8 cellular contexts compared by ENCODE assay signal in the genomic region with DNA sequence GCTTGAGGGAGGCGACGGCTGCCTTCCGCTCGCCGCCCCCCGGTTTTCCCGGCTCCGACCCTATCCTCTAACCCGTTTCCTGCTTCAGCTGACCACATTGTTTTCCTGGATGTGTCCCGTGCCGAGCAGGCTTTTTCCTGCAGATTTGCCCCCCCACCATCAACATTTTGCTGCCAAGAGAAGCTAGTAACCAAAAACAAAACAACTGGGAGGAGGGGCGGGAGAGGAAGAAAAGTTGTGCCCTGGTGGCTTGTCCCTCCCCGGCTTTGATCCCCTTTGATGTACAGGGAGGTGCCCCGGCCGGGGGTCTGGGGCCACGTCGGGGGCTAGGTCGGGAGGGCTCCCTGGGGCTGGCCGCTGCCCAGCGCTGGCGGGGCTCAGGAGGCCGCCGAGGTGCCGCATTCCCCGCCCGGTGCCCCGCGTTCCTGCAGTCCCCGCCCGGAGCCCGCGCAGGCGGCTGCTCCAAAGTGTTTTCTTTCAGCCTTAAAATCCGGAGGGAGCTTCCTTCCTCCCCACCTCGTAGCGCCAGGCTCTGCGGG. TPM values are rescaled to one million over a fixed set of nuclear protein-coding genes. Genes with fewer than 3 reads are reported as not detected.
DNase-seq lines count a peak whose midpoint lies in the region; ATAC-seq and TF ChIP-seq lines count a peak whose summit lies in the region.
"Not testable (repeated sequence)": the region's sequence is repeated elsewhere in the genome, so short reads cannot be mapped to it uniquely, and the experiment has no call there.

No MANE protein-coding gene starts in this region.

- not testable (repeated sequence) for H2BK15ac ChIP-seq in H9 (ENCODE audit: low read depth, low read length)

- not testable (repeated sequence) for H3K23me2 ChIP-seq in H9 (ENCODE audit: insufficient read length, low read depth, low read length, poor library complexity, severe bottlenecking)

- H3K4me2 ChIP-seq in H9 (ENCODE audit: insufficient read depth, insufficient read length, low read length), result not testable (repeated sequence)

- H2AK5ac ChIP-seq in H9 (ENCODE audit: insufficient read length, low read length), result not testable (repeated sequence)

- H3K4me3 ChIP-seq in ACC112 (ENCODE audit: low read depth, low read length), result peak overlapping the region; percentile 65
- peak overlapping the region; percentile 21 to 28 for H3K4me3 ChIP-seq in cardiac fibroblast (replicated peaks in 1 of 2; ENCODE audit: low read depth in 2 of 2, low read length in 2 of 2)
- peak overlapping the region; percentile 33 for H3K4me3 ChIP-seq in cardiac muscle cell

- H2BK5ac ChIP-seq in H9 (ENCODE audit: insufficient read length, low read length), result not testable (repeated sequence)

- not testable (repeated sequence) for ATAC-seq in activated T-cell treated with anti-CD3 and anti-CD28 coated beads, Interleukin-2, amount 50 U/mL, for 4 hours; natural killer cell treated with Interleukin-12 subunit alpha and Interleukin-12 subunit beta and Interleukin-15 and Interleukin-18, amount 100 ng/mL, for 72 hours; stimulated activated naive CD8-positive, alpha-beta T cell treated with anti-CD3 and anti-CD28 coated beads, Interleukin-15, amount 100 ng/mL, for 72 hours

- H4K8ac ChIP-seq in H9 (replicated peaks; ENCODE audit: insufficient read length, low read depth, low read length), result not testable (repeated sequence)

- H3K36me3 Mint-ChIP-seq in H9 (ENCODE audit: insufficient read depth in 1 of 3, low read depth in 3 of 3); activated T-cell treated with anti-CD3 and anti-CD28 coated beads, Interleukin-2, amount 50 U/mL, for 4 hours (ENCODE audit: insufficient read depth); natural killer cell treated with Interleukin-12 subunit alpha and Interleukin-12 subunit beta and Interleukin-15 and Interleukin-18, amount 100 ng/mL, for 72 hours: not testable (repeated sequence)

- H3K14ac ChIP-seq in H9 (ENCODE audit: insufficient read depth, low read length), result not testable (repeated sequence)

- CTCF ChIA-PET in RWPE1 (lab: Yijun Ruan, JAX), result not testable (repeated sequence)

- H3K27ac ChIP-seq in ACC112 (ENCODE audit: low read depth, low read length); H9 (ENCODE audit: insufficient read length, low read depth, low read length); cardiac muscle cell: not testable (repeated sequence)
- peak overlapping the region; percentile 78 for H3K27ac ChIP-seq in RWPE1

- H2BK20ac ChIP-seq in H9 (ENCODE audit: low read depth, low read length, poor library complexity, severe bottlenecking), result not testable (repeated sequence)

- H4K5ac ChIP-seq in H9 (ENCODE audit: insufficient read length, low read depth, low read length), result not testable (repeated sequence)

- not testable (repeated sequence) for H3K9me3 ChIP-seq in H9 (ENCODE audit: control insufficient read depth, low read depth, low read length); cardiac muscle cell (ENCODE audit: low read depth)

- H3K79me2 ChIP-seq in ACC112 (ENCODE audit: control insufficient read depth, insufficient read depth, low read length, unreplicated experiment); H9 (ENCODE audit: insufficient read depth, low read length): not testable (repeated sequence)

- not testable (repeated sequence) for H3K79me1 ChIP-seq in H9 (ENCODE audit: insufficient read depth, low read depth, low read length, poor library complexity, severe bottlenecking)

- H4K20me1 ChIP-seq in H9 (ENCODE audit: control insufficient read depth, insufficient read depth, insufficient read length), result not testable (repeated sequence)

- not testable (repeated sequence) for H3K27me3 ChIP-seq in ACC112 (ENCODE audit: insufficient read depth, low read length); H9 (ENCODE audit: insufficient read depth, low read length); cardiac muscle cell

- H2AFZ ChIP-seq in ACC112 (ENCODE audit: low read length, unreplicated experiment); H9 (ENCODE audit: low read length): not testable (repeated sequence)

- H3K9me3 Mint-ChIP-seq in H9; activated T-cell treated with anti-CD3 and anti-CD28 coated beads, Interleukin-2, amount 50 U/mL, for 4 hours; natural killer cell treated with Interleukin-12 subunit alpha and Interleukin-12 subunit beta and Interleukin-15 and Interleukin-18, amount 100 ng/mL, for 72 hours; stimulated activated naive CD8-positive, alpha-beta T cell treated with anti-CD3 and anti-CD28 coated beads, Interleukin-15, amount 100 ng/mL, for 72 hours: not testable (repeated sequence)

- H3K4me3 Mint-ChIP-seq in H9, result peak overlapping the region; percentile 74 to 92
- peak overlapping the region; percentile 89 for H3K4me3 Mint-ChIP-seq in activated T-cell treated with anti-CD3 and anti-CD28 coated beads, Interleukin-2, amount 50 U/mL, for 4 hours
- H3K4me3 Mint-ChIP-seq in natural killer cell treated with Interleukin-12 subunit alpha and Interleukin-12 subunit beta and Interleukin-15 and Interleukin-18, amount 100 ng/mL, for 72 hours, result peak overlapping the region; percentile 84
- peak overlapping the region; percentile 83 to 94 for H3K4me3 Mint-ChIP-seq in stimulated activated naive CD8-positive, alpha-beta T cell treated with anti-CD3 and anti-CD28 coated beads, Interleukin-15, amount 100 ng/mL, for 72 hours

- not testable (repeated sequence) for H4K91ac ChIP-seq in H9 (ENCODE audit: insufficient read length, low read depth, low read length)

- not testable (repeated sequence) for H3K4me1 ChIP-seq in ACC112 (ENCODE audit: control insufficient read depth, insufficient read depth, low read length, unreplicated experiment); H9 (ENCODE audit: insufficient read depth, low read length); cardiac muscle cell (ENCODE audit: low read depth)

- H3K56ac ChIP-seq in H9 (ENCODE audit: insufficient read length, low read depth, low read length), result not testable (repeated sequence)

- H3K36me3 ChIP-seq in ACC112 (ENCODE audit: insufficient read depth, low read length); cardiac muscle cell: not testable (repeated sequence)

- DNase-seq in H9; RWPE1 (ENCODE audit: low spot score); activated T-cell treated with anti-CD3 and anti-CD28 coated beads, Interleukin-2, amount 50 U/mL, for 4 hours; cardiac fibroblast (ENCODE audit: low read depth in 2 of 2); cardiac muscle cell (ENCODE audit: low read depth in 1 of 2, low spot score in 1 of 2); natural killer cell treated with Interleukin-12 subunit alpha and Interleukin-12 subunit beta and Interleukin-15 and Interleukin-18, amount 100 ng/mL, for 72 hours (ENCODE audit: low spot score): not testable (repeated sequence)
- peak in 1 of 2 donors; percentile 1 for DNase-seq in stimulated activated naive CD8-positive, alpha-beta T cell treated with anti-CD3 and anti-CD28 coated beads, Interleukin-15, amount 100 ng/mL, for 72 hours

- not testable (repeated sequence) for H2BK12ac ChIP-seq in H9 (ENCODE audit: insufficient read length, low read depth, low read length)

- not testable (repeated sequence) for H3K18ac ChIP-seq in H9 (ENCODE audit: insufficient read length, low read depth, low read length)

- H3T11ph ChIP-seq in H9 (ENCODE audit: low read length), result not testable (repeated sequence)

- not testable (repeated sequence) for H2BK120ac ChIP-seq in H9 (ENCODE audit: low read depth, low read length, poor library complexity, severe bottlenecking)

- not testable (repeated sequence) for H3K4ac ChIP-seq in H9 (ENCODE audit: low read depth, low read length)

- TF ChIP-seq CTCF in H9 (conservative IDR thresholded peaks at IDR 0.05); RWPE1 (conservative IDR thresholded peaks at IDR 0.05; ENCODE audit: low read depth); cardiac fibroblast (IDR thresholded peaks at IDR 0.05; ENCODE audit: low read depth, low read length); cardiac muscle cell (IDR thresholded peaks at IDR 0.05; ENCODE audit: low read depth, low read length): not testable (repeated sequence)

- H3K9ac ChIP-seq in H9 (ENCODE audit: extremely low read depth, insufficient read length, low read length), result not testable (repeated sequence)

- POLR2A ChIA-PET in RWPE1 (lab: Yijun Ruan, JAX; ENCODE audit: low non-redundant PET), result not testable (repeated sequence)

- not testable (repeated sequence) for H3K23ac ChIP-seq in H9 (ENCODE audit: insufficient read length, low read depth, low read length)

- not testable (repeated sequence) for H3K4me1 Mint-ChIP-seq in H9; activated T-cell treated with anti-CD3 and anti-CD28 coated beads, Interleukin-2, amount 50 U/mL, for 4 hours (ENCODE audit: low read depth); natural killer cell treated with Interleukin-12 subunit alpha and Interleukin-12 subunit beta and Interleukin-15 and Interleukin-18, amount 100 ng/mL, for 72 hours (ENCODE audit: low read depth in 2 of 2); stimulated activated naive CD8-positive, alpha-beta T cell treated with anti-CD3 and anti-CD28 coated beads, Interleukin-15, amount 100 ng/mL, for 72 hours

- not testable (repeated sequence) for H3K27ac Mint-ChIP-seq in H9; natural killer cell treated with Interleukin-12 subunit alpha and Interleukin-12 subunit beta and Interleukin-15 and Interleukin-18, amount 100 ng/mL, for 72 hours
- peak overlapping the region in 1 of 2 donors; percentile 21 for H3K27ac Mint-ChIP-seq in stimulated activated naive CD8-positive, alpha-beta T cell treated with anti-CD3 and anti-CD28 coated beads, Interleukin-15, amount 100 ng/mL, for 72 hours

- not testable (repeated sequence) for H3K27me3 Mint-ChIP-seq in H9 (ENCODE audit: low read depth); activated T-cell treated with anti-CD3 and anti-CD28 coated beads, Interleukin-2, amount 50 U/mL, for 4 hours (ENCODE audit: low read depth); natural killer cell treated with Interleukin-12 subunit alpha and Interleukin-12 subunit beta and Interleukin-15 and Interleukin-18, amount 100 ng/mL, for 72 hours; stimulated activated naive CD8-positive, alpha-beta T cell treated with anti-CD3 and anti-CD28 coated beads, Interleukin-15, amount 100 ng/mL, for 72 hours

- no CpG with 5 or more reads among the region's 37 CpGs for WGBS in H9 (ENCODE audit: extremely low coverage, insufficient read length, low lambda C conversion rate)

RNA-seq across cellular contexts. Expression of a gene that starts 2.2 kb away (rescaled TPM):
- total RNA-seq in H9 (2021) (3.5 and 6.0 TPM in 2 replicates), cardiac muscle cell (0.67 and 2.3 TPM in 2 replicates)
- total RNA-seq in activated T-cell treated with anti-CD3 and anti-CD28 coated beads, Interleukin-2, amount 50 U/mL, for 4 hours, result 1 to 10 TPM; 1.9 to 3.6 (median 2.7) TPM
- polyA plus RNA-seq in cardiac muscle cell, result 3.3 and 16.0 TPM in 2 replicates
- total RNA-seq in natural killer cell treated with Interleukin-12 subunit alpha and Interleukin-12 subunit beta and Interleukin-15 and Interleukin-18, amount 100 ng/mL, for 72 hours, result 10 to 100 TPM in 1 of 2 donors, 1 to 10 TPM in 1; 6.0 to 17.8 TPM
